In genomic region chr1:207007352-207008033, GRCh38 we compare ENCODE assay signal across 13 cellular contexts. TPM values are rescaled to one million over a fixed set of nuclear protein-coding genes. Genes with fewer than 3 reads are reported as not detected.
DNase-seq lines count a peak whose midpoint lies in the region; ATAC-seq and TF ChIP-seq lines count a peak whose summit lies in the region.
"Had no signal": no experiment of that assay in that cellular context is flagged by ENCODE, and none has a peak within 500 bp of the region (broad histone marks: within the 10 kb centered on the region; RNA-seq: fewer than 3 reads in every experiment).

No MANE protein-coding gene starts in this region.

- in situ Hi-C loops in brain microvascular endothelial cell (cut with HindIII; ENCODE audit: low pct_ligation_motif_present, low sequenced_read_pairs): no loop called here

- ATAC-seq in upper lobe of right lung: peak; percentile 48
- ATAC-seq: activated naive CD4-positive, alpha-beta T cell treated with anti-CD3 and anti-CD28 coated beads, Interleukin-2, amount 50 U/mL, for 72 hours; heart right ventricle had no signal

- DNase-seq in HS-5 (ENCODE audit: low read depth) (peak; percentile 95), brain microvascular endothelial cell (peak; percentile 81), kidney tubule cell (ENCODE audit: low spot score) (peak; percentile 98), upper lobe of right lung (no peak), 8988T (no peak), GM19240 (ENCODE audit: insufficient read length, low spot score) (no peak), NOMO-1 (lab: John Stamatoyannopoulos, UW; ENCODE audit: unreplicated experiment in 2 of 2) (no peak)
- DNase-seq: activated B cell treated with CpG ODN at 0.5 μM for 24 hours; heart right ventricle; NCI-H748 treated with DMSO at 0.1 percent for 48 hours; retina; stimulated activated naive CD4-positive, alpha-beta T cell had no signal

- intact Hi-C loops in upper lobe of right lung (cut with DNase I): no loop called here

- H3K27me3 ChIP-seq in brain microvascular endothelial cell (replicated peaks) (no peaks in the 10 kb centered on the region), upper lobe of right lung (no peaks in the 10 kb centered on the region)

- TF ChIP-seq CTCF in brain microvascular endothelial cell (IDR thresholded peaks at IDR 0.05; ENCODE audit: low read depth, low read length, missing control alignments): no peak
- no peak for TF ChIP-seq CTCF in upper lobe of right lung (IDR thresholded peaks at IDR 0.05)

- no peaks in the 10 kb centered on the region for H3K9me3 ChIP-seq in upper lobe of right lung
- H3K9me3 ChIP-seq: heart right ventricle had no signal

- H3K27ac ChIP-seq in brain microvascular endothelial cell (peak overlapping the region; percentile 35), upper lobe of right lung (peak overlapping the region; percentile 77)
- H3K27ac ChIP-seq: heart right ventricle had no signal

- H3K4me3 ChIP-seq in brain microvascular endothelial cell (ENCODE audit: low read depth, low read length) (no peak overlapping the region), upper lobe of right lung (no peak overlapping the region)
- H3K4me3 ChIP-seq: heart right ventricle had no signal

- peaks cover 23% of the 10 kb centered on the region for H3K4me1 ChIP-seq in upper lobe of right lung

- no peaks in the 10 kb centered on the region for H3K36me3 ChIP-seq in brain microvascular endothelial cell (replicated peaks)
- no peaks in the 10 kb centered on the region for H3K36me3 ChIP-seq in upper lobe of right lung
- H3K36me3 ChIP-seq: heart right ventricle had no signal

RNA-seq across cellular contexts. Expression of gene C1orf116, which starts 25.1 kb away (rescaled TPM):
- 128 TPM for total RNA-seq in upper lobe of right lung

RNA-seq across cellular contexts. Expression of gene FCAMR, which starts 37.2 kb away (rescaled TPM):
- not detected for total RNA-seq in upper lobe of right lung
- total RNA-seq: activated B cell treated with CpG ODN at 0.5 μM for 24 hours; activated naive CD4-positive, alpha-beta T cell treated with anti-CD3 and anti-CD28 coated beads, Interleukin-2, amount 50 U/mL, for 72 hours; heart right ventricle had no signal

RNA-seq across cellular contexts. Expression of gene YOD1, which starts 43.5 kb away (rescaled TPM):
- 7.0 TPM for total RNA-seq in upper lobe of right lung

RNA-seq across cellular contexts. Expression of gene PFKFB2, which starts 45.6 kb away (rescaled TPM):
- 49.9 TPM for total RNA-seq in upper lobe of right lung

Comparison
In these comparisons a context has a peak if more than half of its experiments do, and no peak if none do; other contexts are left out.
1. DNase-seq: peak in HS-5 (single experiment), brain microvascular endothelial cell (single experiment) and kidney tubule cell (single experiment); none in upper lobe of right lung (single experiment), 8988T (single experiment), GM19240 (single experiment) and NOMO-1 (0 of 2).